In the genomic region with DNA sequence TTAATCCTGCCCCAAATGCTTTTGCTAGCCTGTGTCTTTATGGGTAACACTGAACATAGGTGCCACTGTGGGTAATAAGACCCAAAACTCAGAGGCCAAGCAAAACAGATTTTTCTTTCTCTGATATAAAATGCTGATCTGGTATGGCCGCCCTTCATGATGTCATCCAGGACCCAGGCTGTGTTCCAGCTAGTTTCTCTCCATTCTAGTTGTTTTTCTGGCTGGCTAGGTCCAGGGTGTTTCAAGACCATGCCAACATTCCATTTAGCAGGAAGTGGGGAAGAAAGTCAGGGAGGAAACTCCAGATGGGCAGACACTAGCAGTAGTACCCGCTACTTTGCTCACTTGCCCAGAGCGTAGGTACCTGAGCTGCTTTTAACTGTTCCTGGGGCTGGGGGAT, we compare ENCODE assay signal across 12 cellular contexts.
DNase-seq lines count a peak whose midpoint lies in the region; ATAC-seq, FAIRE-seq and TF ChIP-seq lines count a peak whose summit lies in the region.
"Had no signal": no experiment of that assay in that cellular context is flagged by ENCODE, and none has a peak within 500 bp of the region (broad histone marks: within the 10 kb centered on the region; RNA-seq: fewer than 3 reads in every experiment).

No MANE protein-coding gene starts in this region.

- FAIRE-seq in RCC 7860 (lab: Jason Lieb, UNC), result peak; percentile 79
- FAIRE-seq: colon had no signal

- H3K4me2 ChIP-seq in osteoblast (ENCODE audit: insufficient read depth, low read length), result peak overlapping the region; percentile 4

- ATAC-seq in GM18870 (IDR thresholded peaks at IDR 0.05; ENCODE audit: unreplicated experiment), result no peak
- no peak for ATAC-seq in activated CD8-positive, alpha-beta memory T cell treated with anti-CD3 and anti-CD28 coated beads, Interleukin-2, amount 10 ng/mL, durations not matched to agents 7 days and 5 days

- peaks cover 36% of the 10 kb centered on the region for H3K79me2 ChIP-seq in osteoblast (ENCODE audit: insufficient read depth, low read length)

- peaks cover 11% of the 10 kb centered on the region for H3K27me3 Mint-ChIP-seq in activated CD8-positive, alpha-beta memory T cell treated with anti-CD3 and anti-CD28 coated beads, Interleukin-2, amount 10 ng/mL, durations not matched to agents 7 days and 5 days

- TF ChIP-seq CTCF in C4-2B (conservative IDR thresholded peaks at IDR 0.05) (no peak), osteoblast (IDR thresholded peaks at IDR 0.05; ENCODE audit: extremely low read depth, low read depth, low read length) (no peak)

- H2AFZ ChIP-seq in osteoblast (ENCODE audit: low read length), result no peak overlapping the region

- peaks cover 47% of the 10 kb centered on the region for H3K4me1 ChIP-seq in osteoblast (ENCODE audit: insufficient read depth, low read length)
- H3K4me1 ChIP-seq: HAP-1 had no signal

- H3K27ac ChIP-seq in C4-2B (peak overlapping the region; percentile 26), epithelial cell of prostate (peak overlapping the region; percentile 41), osteoblast (ENCODE audit: low read depth, low read length) (peak overlapping the region; percentile 31)

- H3K36me3 ChIP-seq in osteoblast (ENCODE audit: insufficient read depth, low read length), result peaks cover 70% of the 10 kb centered on the region

- CTCF ChIA-PET in activated CD8-positive, alpha-beta memory T cell treated with anti-CD3 and anti-CD28 coated beads, Interleukin-2, amount 10 ng/mL, durations not matched to agents 7 days and 5 days (lab: Charles Lee), result interaction anchor here (0.7 to 1.8 kb wide), 7 partner anchors 16 to 252 kb away, joined by 3 to 6 read pairs (median 4); no protein-coding TSS in a partner anchor

- peaks cover 37% of the 10 kb centered on the region for H3K4me1 Mint-ChIP-seq in activated CD8-positive, alpha-beta memory T cell treated with anti-CD3 and anti-CD28 coated beads, Interleukin-2, amount 10 ng/mL, durations not matched to agents 7 days and 5 days

- H3K27me3 ChIP-seq in osteoblast (ENCODE audit: insufficient read depth, low read length), result no peaks in the 10 kb centered on the region

- H3K9me3 Mint-ChIP-seq in activated CD8-positive, alpha-beta memory T cell treated with anti-CD3 and anti-CD28 coated beads, Interleukin-2, amount 10 ng/mL, durations not matched to agents 7 days and 5 days (ENCODE audit: low read depth), result peaks cover 5% of the 10 kb centered on the region

- no peak overlapping the region for H3K4me3 ChIP-seq in osteoblast (ENCODE audit: insufficient read depth, low read length)
- H3K4me3 ChIP-seq: HAP-1 had no signal

- H3K9me3 ChIP-seq in osteoblast (ENCODE audit: low read depth, low read length), result no peaks in the 10 kb centered on the region
- H3K9me3 ChIP-seq: HAP-1 had no signal

- DNase-seq in RCC 7860 (ENCODE audit: low spot score), result peak; percentile 81
- no peak for DNase-seq in epithelial cell of prostate (ENCODE audit: low read depth, low spot score)
- DNase-seq in osteoblast (ENCODE audit: insufficient read length, low spot score, missing footprints), result no peak
- no peak for DNase-seq in DMS53 treated with DMSO at 0.1 percent for 48 hours (lab: John Stamatoyannopoulos, UW; ENCODE audit: unreplicated experiment)
- no peak for DNase-seq in activated CD8-positive, alpha-beta memory T cell treated with anti-CD3 and anti-CD28 coated beads, Interleukin-2, amount 10 ng/mL, durations not matched to agents 7 days and 5 days
- DNase-seq in hypothalamus (lab: John Stamatoyannopoulos, UW), result no peak
- DNase-seq: NCI-H2081 treated with DMSO at 0.1 percent for 48 hours, posterior cingulate gyrus had no signal

- H3K36me3 Mint-ChIP-seq in activated CD8-positive, alpha-beta memory T cell treated with anti-CD3 and anti-CD28 coated beads, Interleukin-2, amount 10 ng/mL, durations not matched to agents 7 days and 5 days, result peaks cover 5% of the 10 kb centered on the region

- no peak overlapping the region for H3K4me3 Mint-ChIP-seq in activated CD8-positive, alpha-beta memory T cell treated with anti-CD3 and anti-CD28 coated beads, Interleukin-2, amount 10 ng/mL, durations not matched to agents 7 days and 5 days

- no peak overlapping the region for H3K27ac Mint-ChIP-seq in activated CD8-positive, alpha-beta memory T cell treated with anti-CD3 and anti-CD28 coated beads, Interleukin-2, amount 10 ng/mL, durations not matched to agents 7 days and 5 days

- peaks cover 12% of the 10 kb centered on the region for H4K20me1 ChIP-seq in osteoblast (ENCODE audit: insufficient read depth, low read length)
